1 cellular context compared by ENCODE assay signal in the genomic region with DNA sequence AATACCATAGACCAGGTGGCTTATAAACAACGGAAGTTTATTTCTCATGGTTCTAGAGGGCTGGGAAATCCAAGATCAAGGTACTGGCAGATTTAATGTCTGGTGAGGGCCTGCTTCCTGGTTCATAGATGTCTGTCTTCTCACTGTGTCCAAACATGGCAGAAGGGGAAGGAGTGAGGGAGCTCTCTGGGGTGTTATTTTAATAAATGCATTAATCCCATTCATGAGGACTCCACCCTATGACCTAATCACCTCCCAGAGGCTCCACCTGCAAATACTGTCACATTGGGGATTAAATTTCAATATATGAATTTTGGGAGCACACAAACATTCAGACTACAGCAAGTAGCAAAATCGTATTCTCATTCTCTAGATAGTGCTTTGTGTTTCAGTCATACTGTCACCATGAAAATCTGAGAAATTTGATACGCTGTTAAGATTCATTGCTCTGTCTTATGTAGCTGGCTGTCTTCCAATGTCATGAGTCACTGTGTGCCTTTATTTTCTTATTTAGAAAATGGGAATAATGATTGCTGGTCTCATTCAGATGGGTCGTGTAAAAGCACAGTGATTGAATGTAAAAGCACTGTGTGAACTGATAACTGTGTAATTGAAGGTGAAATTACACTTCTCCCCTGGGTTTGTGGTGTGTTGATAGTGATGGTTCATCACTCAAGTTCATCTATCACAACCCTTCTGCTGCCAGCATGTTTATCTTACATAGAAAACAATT.
TF ChIP-seq lines count a peak whose summit lies in the region.

No MANE protein-coding gene starts in this region.

TF ChIP-seq in SK-N-SH treated with all-trans-retinoic acid at 6 μM for 48 hours, 23 proteins besides CTCF, POLR2A, EP300 and RAD21 (continued from another document):
- TF ChIP-seq, protein P1, sequence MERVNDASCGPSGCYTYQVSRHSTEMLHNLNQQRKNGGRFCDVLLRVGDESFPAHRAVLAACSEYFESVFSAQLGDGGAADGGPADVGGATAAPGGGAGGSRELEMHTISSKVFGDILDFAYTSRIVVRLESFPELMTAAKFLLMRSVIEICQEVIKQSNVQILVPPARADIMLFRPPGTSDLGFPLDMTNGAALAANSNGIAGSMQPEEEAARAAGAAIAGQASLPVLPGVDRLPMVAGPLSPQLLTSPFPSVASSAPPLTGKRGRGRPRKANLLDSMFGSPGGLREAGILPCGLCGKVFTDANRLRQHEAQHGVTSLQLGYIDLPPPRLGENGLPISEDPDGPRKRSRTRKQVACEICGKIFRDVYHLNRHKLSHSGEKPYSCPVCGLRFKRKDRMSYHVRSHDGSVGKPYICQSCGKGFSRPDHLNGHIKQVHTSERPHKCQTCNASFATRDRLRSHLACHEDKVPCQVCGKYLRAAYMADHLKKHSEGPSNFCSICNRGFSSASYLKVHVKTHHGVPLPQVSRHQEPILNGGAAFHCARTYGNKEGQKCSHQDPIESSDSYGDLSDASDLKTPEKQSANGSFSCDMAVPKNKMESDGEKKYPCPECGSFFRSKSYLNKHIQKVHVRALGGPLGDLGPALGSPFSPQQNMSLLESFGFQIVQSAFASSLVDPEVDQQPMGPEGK (CRISPR knock-in tag; IDR thresholded peaks at IDR 0.05; ENCODE audit: borderline replicate concordance): no peak
- TF ChIP-seq OSR1 (CRISPR knock-in tag; IDR thresholded peaks at IDR 0.05): no peak
